In the genomic region with DNA sequence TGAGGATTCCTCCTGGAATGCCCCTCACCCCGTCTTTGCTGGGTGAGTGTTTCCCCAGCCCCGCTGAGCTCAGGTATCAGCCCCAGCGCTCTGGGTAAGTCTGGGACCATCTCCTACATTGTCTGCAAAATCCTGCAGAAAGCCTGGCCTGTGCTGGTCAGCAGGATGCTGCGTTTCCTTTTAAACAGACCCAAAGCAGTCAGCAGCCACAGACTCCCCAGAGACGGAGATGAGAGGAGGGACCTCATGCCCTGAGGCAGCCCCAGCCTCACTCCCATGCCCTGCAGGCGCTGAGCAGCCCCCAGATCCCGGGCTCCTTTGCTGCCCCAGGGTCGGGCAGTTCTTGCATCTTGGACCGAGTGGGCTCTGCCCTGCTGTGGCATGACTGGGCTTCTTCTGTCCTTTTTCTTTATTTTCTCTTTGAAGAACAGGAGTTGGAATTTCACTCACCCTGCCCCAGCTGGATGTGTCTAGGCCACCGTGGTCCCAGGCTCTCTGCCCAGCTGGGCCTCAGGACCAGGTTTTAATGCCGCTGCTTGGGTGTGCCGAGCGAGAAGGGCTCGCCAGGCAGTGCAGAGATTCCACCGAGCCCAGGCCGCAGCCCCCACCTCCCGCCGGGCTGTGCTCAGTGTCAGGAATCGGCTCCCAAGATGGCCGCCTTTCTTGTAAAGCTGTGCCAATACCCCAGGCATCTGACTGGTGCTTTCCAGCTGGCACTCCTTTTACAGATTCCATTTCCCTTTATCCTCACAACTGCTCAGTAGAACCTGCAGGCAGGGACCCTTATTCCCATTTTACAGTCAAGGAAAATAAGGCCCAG, we compare ENCODE assay signal across 10 cellular contexts. TPM values are rescaled to one million over a fixed set of nuclear protein-coding genes. Genes with fewer than 3 reads are reported as not detected.
A peak's percentile ranks its signal among the peaks of the same experiment; 100 is the strongest.
DNase-seq lines count a peak whose midpoint lies in the region; ATAC-seq and TF ChIP-seq lines count a peak whose summit lies in the region.
"Had no signal": no experiment of that assay in that cellular context is flagged by ENCODE, and none has a peak within 500 bp of the region (broad histone marks: within the 10 kb centered on the region; RNA-seq: fewer than 3 reads in every experiment).

No MANE protein-coding gene starts in this region.

- TF ChIP-seq CTCF in astrocyte of the spinal cord (IDR thresholded peaks at IDR 0.05; ENCODE audit: low read depth, low read length) = no peak

- H3K9ac ChIP-seq in GM23248 = peak overlapping the region; percentile 69

- CTCF ChIA-PET in activated CD8-positive, alpha-beta memory T cell treated with anti-CD3 and anti-CD28 coated beads, Interleukin-2, amount 10 ng/mL, durations not matched to agents 7 days and 5 days (lab: Charles Lee) = no interaction called here

- H3K27me3 Mint-ChIP-seq in activated CD8-positive, alpha-beta memory T cell treated with anti-CD3 and anti-CD28 coated beads, Interleukin-2, amount 10 ng/mL, durations not matched to agents 7 days and 5 days = no peaks in the 10 kb centered on the region

- H3K4me1 ChIP-seq in GM23248 (ENCODE audit: insufficient read depth) = peaks cover 65% of the 10 kb centered on the region

- peaks cover 75% of the 10 kb centered on the region for H3K4me1 Mint-ChIP-seq in stimulated activated effector memory CD8-positive, alpha-beta T cell treated with anti-CD3 and anti-CD28 coated beads, Interleukin-12 subunit alpha, Interleukin-12 subunit beta, amount 100 ng/mL, for 72 hours
- H3K4me1 Mint-ChIP-seq in activated CD8-positive, alpha-beta memory T cell treated with anti-CD3 and anti-CD28 coated beads, Interleukin-2, amount 10 ng/mL, durations not matched to agents 7 days and 5 days = peaks cover 47% of the 10 kb centered on the region

- in situ Hi-C loops in GM23248 (cut with MboI) = no loop called here
- in situ Hi-C loops in astrocyte of the spinal cord (cut with HindIII; ENCODE audit: low sequenced_read_pairs) = no loop called here

- H3F3A ChIP-seq in GM23248 (ENCODE audit: insufficient read depth) = peaks cover 54% of the 10 kb centered on the region

- peak; percentile 39 for ATAC-seq in left ventricle myocardium superior
- ATAC-seq in stimulated activated effector memory CD8-positive, alpha-beta T cell treated with anti-CD3 and anti-CD28 coated beads, Interleukin-12 subunit alpha, Interleukin-12 subunit beta, amount 100 ng/mL, for 72 hours = no peak
- no peak for ATAC-seq in activated CD8-positive, alpha-beta memory T cell treated with anti-CD3 and anti-CD28 coated beads, Interleukin-2, amount 10 ng/mL, durations not matched to agents 7 days and 5 days
- ATAC-seq in HG03175 (IDR thresholded peaks at IDR 0.05; ENCODE audit: unreplicated experiment) = no peak

- peak overlapping the region; percentile 46 for H2AFZ ChIP-seq in GM23248

- no peaks in the 10 kb centered on the region for H3K9me3 Mint-ChIP-seq in stimulated activated effector memory CD8-positive, alpha-beta T cell treated with anti-CD3 and anti-CD28 coated beads, Interleukin-12 subunit alpha, Interleukin-12 subunit beta, amount 100 ng/mL, for 72 hours
- H3K9me3 Mint-ChIP-seq in activated CD8-positive, alpha-beta memory T cell treated with anti-CD3 and anti-CD28 coated beads, Interleukin-2, amount 10 ng/mL, durations not matched to agents 7 days and 5 days (ENCODE audit: low read depth) = no peaks in the 10 kb centered on the region
- H3K9me3 Mint-ChIP-seq: activated T-helper 1 cell treated with anti-CD3 and anti-CD28 coated beads, Interleukin-12 subunit alpha, Interleukin-12 subunit beta, Interleukin-2, Interleukin-4 antibody, amounts not matched to agents 30 ng/mL and 10 ng/mL and 1 ng/mL, durations not matched to agents 14 hours and 24 hours and 36 hours; T-helper 1 cell treated with Interleukin-12 subunit alpha and Interleukin-12 subunit beta and Interleukin-4 antibody, amounts not matched to agents 30 μg/mL and 1 μg/mL, for 36 hours had no signal

- intact Hi-C loops in left ventricle myocardium superior (cut with micrococcal nuclease) = loop anchor here (5.0 to 10.0 kb wide), 2 partner anchors 80 to 257 kb away; no protein-coding TSS in a partner anchor

- H3K9me2 ChIP-seq in GM23248 (ENCODE audit: insufficient read depth) = no peaks in the 10 kb centered on the region

- no peaks in the 10 kb centered on the region for H3K9me3 ChIP-seq in GM23248 (ENCODE audit: low read depth)

- H3K79me2 ChIP-seq in GM23248 (ENCODE audit: insufficient read depth) = no peaks in the 10 kb centered on the region

- DNase-seq in GM23248 (peak; percentile 66), astrocyte of the spinal cord (ENCODE audit: low read depth, low spot score) (peak; percentile 43), left ventricle myocardium superior (peak; percentile 55), SW 1271 (lab: John Stamatoyannopoulos, UW) (no peak), cortex of kidney (lab: John Stamatoyannopoulos, UW) (no peak)
- DNase-seq in stimulated activated effector memory CD8-positive, alpha-beta T cell treated with anti-CD3 and anti-CD28 coated beads, Interleukin-12 subunit alpha, Interleukin-12 subunit beta, amount 100 ng/mL, for 72 hours (ENCODE audit: low spot score in 2 of 2) = no peak
- no peak for DNase-seq in activated CD8-positive, alpha-beta memory T cell treated with anti-CD3 and anti-CD28 coated beads, Interleukin-2, amount 10 ng/mL, durations not matched to agents 7 days and 5 days

- H3K27ac Mint-ChIP-seq in stimulated activated effector memory CD8-positive, alpha-beta T cell treated with anti-CD3 and anti-CD28 coated beads, Interleukin-12 subunit alpha, Interleukin-12 subunit beta, amount 100 ng/mL, for 72 hours = peak overlapping the region; percentile 7
- no peak overlapping the region for H3K27ac Mint-ChIP-seq in activated CD8-positive, alpha-beta memory T cell treated with anti-CD3 and anti-CD28 coated beads, Interleukin-2, amount 10 ng/mL, durations not matched to agents 7 days and 5 days
- H3K27ac Mint-ChIP-seq: activated T-helper 1 cell treated with anti-CD3 and anti-CD28 coated beads, Interleukin-12 subunit alpha, Interleukin-12 subunit beta, Interleukin-2, Interleukin-4 antibody, amounts not matched to agents 30 ng/mL and 10 ng/mL and 1 ng/mL, durations not matched to agents 14 hours and 24 hours and 36 hours; T-helper 1 cell treated with Interleukin-12 subunit alpha and Interleukin-12 subunit beta and Interleukin-4 antibody, amounts not matched to agents 30 μg/mL and 1 μg/mL, for 36 hours had no signal

- no peaks in the 10 kb centered on the region for H3K36me3 ChIP-seq in GM23248 (ENCODE audit: low read depth)

- H3K27me3 ChIP-seq in GM23248 (replicated peaks; ENCODE audit: insufficient read depth) = no peaks in the 10 kb centered on the region

- peak overlapping the region; percentile 54 for H3K4me2 ChIP-seq in GM23248 (ENCODE audit: unreplicated experiment)

- H3K4me3 Mint-ChIP-seq in stimulated activated effector memory CD8-positive, alpha-beta T cell treated with anti-CD3 and anti-CD28 coated beads, Interleukin-12 subunit alpha, Interleukin-12 subunit beta, amount 100 ng/mL, for 72 hours = no peak overlapping the region
- H3K4me3 Mint-ChIP-seq in activated CD8-positive, alpha-beta memory T cell treated with anti-CD3 and anti-CD28 coated beads, Interleukin-2, amount 10 ng/mL, durations not matched to agents 7 days and 5 days = no peak overlapping the region
- H3K4me3 Mint-ChIP-seq: activated T-helper 1 cell treated with anti-CD3 and anti-CD28 coated beads, Interleukin-12 subunit alpha, Interleukin-12 subunit beta, Interleukin-2, Interleukin-4 antibody, amounts not matched to agents 30 ng/mL and 10 ng/mL and 1 ng/mL, durations not matched to agents 14 hours and 24 hours and 36 hours; T-helper 1 cell treated with Interleukin-12 subunit alpha and Interleukin-12 subunit beta and Interleukin-4 antibody, amounts not matched to agents 30 μg/mL and 1 μg/mL, for 36 hours had no signal

- H3K27ac ChIP-seq in GM23248 = peak overlapping the region; percentile 88

- 32 to 37% methylated on average over 20 of the region's 20 CpGs for WGBS in GM23248 (ENCODE audit: low coverage in 1 of 2, low lambda C conversion rate in 2 of 2, missing lambda C conversion rate in 2 of 2), 2 experiments

- H4K20me1 ChIP-seq in GM23248 (ENCODE audit: insufficient read depth) = no peaks in the 10 kb centered on the region

- H3K36me3 Mint-ChIP-seq in stimulated activated effector memory CD8-positive, alpha-beta T cell treated with anti-CD3 and anti-CD28 coated beads, Interleukin-12 subunit alpha, Interleukin-12 subunit beta, amount 100 ng/mL, for 72 hours = peaks cover 79% of the 10 kb centered on the region
- H3K36me3 Mint-ChIP-seq in activated CD8-positive, alpha-beta memory T cell treated with anti-CD3 and anti-CD28 coated beads, Interleukin-2, amount 10 ng/mL, durations not matched to agents 7 days and 5 days = peaks cover 11% of the 10 kb centered on the region

- H3K4me3 ChIP-seq in GM23248 = peak overlapping the region; percentile 9; the same call in 1 of the 2 replicates
- H3K4me3 ChIP-seq in astrocyte of the spinal cord (ENCODE audit: low read depth, low read length) = no peak overlapping the region

RNA-seq across cellular contexts. Expression of a gene that starts 43.6 kb away (rescaled TPM):
- 106 and 114 TPM in 2 replicates for total RNA-seq in GM23248 (2014; rRNA removed; shearing (Covaris generic))
- polyA plus RNA-seq in GM23248 (2016; fragmentation: Nextera tagmentation; extraction: Ambion mirVana) = 58.3 and 61.5 TPM in 2 replicates
- total RNA-seq in left ventricle myocardium superior = 26.4 TPM
- 10 to 100 TPM; 64.8 to 80.3 TPM for total RNA-seq in activated CD8-positive, alpha-beta memory T cell treated with anti-CD3 and anti-CD28 coated beads, Interleukin-2, amount 10 ng/mL, durations not matched to agents 7 days and 5 days

Comparison
In these comparisons a context has a peak if more than half of its experiments do, and no peak if none do; other contexts are left out.
1. DNase-seq: peak in GM23248 (single experiment), astrocyte of the spinal cord (single experiment) and left ventricle myocardium superior (single experiment); none in stimulated activated effector memory CD8-positive, alpha-beta T cell treated with anti-CD3 and anti-CD28 coated beads, Interleukin-12 subunit alpha, Interleukin-12 subunit beta, amount 100 ng/mL, for 72 hours (0 of 2), activated CD8-positive, alpha-beta memory T cell treated with anti-CD3 and anti-CD28 coated beads, Interleukin-2, amount 10 ng/mL, durations not matched to agents 7 days and 5 days (single experiment), SW 1271 (0 of 2) and cortex of kidney (single experiment).